ENCODE assay signal across 24 cellular contexts in the genomic region with DNA sequence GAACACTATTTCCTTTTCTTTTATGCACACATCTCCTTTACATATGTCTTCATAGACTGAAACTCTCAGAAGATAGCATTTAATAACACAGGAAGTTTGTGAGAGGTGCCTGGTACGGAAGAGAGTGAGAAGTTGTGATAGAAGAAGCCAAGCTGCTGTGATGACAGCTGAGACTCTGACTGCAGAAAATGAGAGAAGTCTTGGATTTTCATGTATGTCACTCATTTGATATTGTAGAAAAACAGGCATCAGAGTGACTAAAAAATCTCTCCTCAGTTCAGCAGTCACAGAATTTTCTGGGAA.
DNase-seq lines count a peak whose midpoint lies in the region; ATAC-seq and TF ChIP-seq lines count a peak whose summit lies in the region.
"Had no signal": no experiment of that assay in that cellular context is flagged by ENCODE, and none has a peak within 500 bp of the region (broad histone marks: within the 10 kb centered on the region; RNA-seq: fewer than 3 reads in every experiment).

No MANE protein-coding gene starts in this region.

- peaks cover 35% of the 10 kb centered on the region for H3K4me1 Mint-ChIP-seq in Calu3 (ENCODE audit: low read depth, unreplicated experiment)
- no peaks in the 10 kb centered on the region for H3K4me1 Mint-ChIP-seq in activated CD4-positive, alpha-beta memory T cell treated with anti-CD3 and anti-CD28 coated beads for 36 hours (ENCODE audit: low read depth)
- H3K4me1 Mint-ChIP-seq: CD4-positive, alpha-beta memory T cell; H9; IgD-negative memory B cell had no signal

- H3K27ac ChIP-seq in body of pancreas (peak overlapping the region; percentile 60 to 89 (median 74)), right lobe of liver (peak overlapping the region; percentile 62 to 78 (median 75)), colonic mucosa (no peak overlapping the region)
- H3K27ac ChIP-seq: 22Rv1, BLaER1, GM23248 had no signal

- POLR2A ChIA-PET in activated CD4-positive, alpha-beta memory T cell treated with anti-CD3 and anti-CD28 coated beads for 36 hours (lab: Charles Lee): no interaction called here

- TSS peak; percentile 93 for BruUV-seq in Calu3 (replicated peaks; lab: Mats Ljungman, UMichigan)

- no peaks in the 10 kb centered on the region for H3K27me3 Mint-ChIP-seq in Calu3 (ENCODE audit: unreplicated experiment)
- H3K27me3 Mint-ChIP-seq in activated CD4-positive, alpha-beta memory T cell treated with anti-CD3 and anti-CD28 coated beads for 36 hours: no peaks in the 10 kb centered on the region
- H3K27me3 Mint-ChIP-seq: CD4-positive, alpha-beta memory T cell; IgD-negative memory B cell had no signal

- H3K27me3 ChIP-seq in body of pancreas (no peaks in the 10 kb centered on the region), right lobe of liver (no peaks in the 10 kb centered on the region), colonic mucosa (no peaks in the 10 kb centered on the region)
- H3K27me3 ChIP-seq: BLaER1 had no signal

- H3K9me3 ChIP-seq in body of pancreas (no peaks in the 10 kb centered on the region), right lobe of liver (no peaks in the 10 kb centered on the region), colonic mucosa (no peaks in the 10 kb centered on the region)
- H3K9me3 ChIP-seq: Caco-2, SK-N-SH had no signal

- WGBS in body of pancreas, 2 donors: 20 to 24% methylated on average over 1 of the region's 1 CpG
- WGBS in right lobe of liver (ENCODE audit: insufficient coverage, low coverage, low lambda C conversion rate, missing lambda C conversion rate): 14% methylated on average over 1 of the region's 1 CpG

- H3K36me3 Mint-ChIP-seq in Calu3 (ENCODE audit: insufficient read depth, unreplicated experiment): no peaks in the 10 kb centered on the region
- H3K36me3 Mint-ChIP-seq in activated CD4-positive, alpha-beta memory T cell treated with anti-CD3 and anti-CD28 coated beads for 36 hours: no peaks in the 10 kb centered on the region
- H3K36me3 Mint-ChIP-seq: CD4-positive, alpha-beta memory T cell; IgD-negative memory B cell had no signal

- no peak overlapping the region for H3K4me3 Mint-ChIP-seq in Calu3 (ENCODE audit: low read depth, unreplicated experiment)
- no peak overlapping the region for H3K4me3 Mint-ChIP-seq in activated CD4-positive, alpha-beta memory T cell treated with anti-CD3 and anti-CD28 coated beads for 36 hours
- H3K4me3 Mint-ChIP-seq: CD4-positive, alpha-beta memory T cell; H9; HFFc6; IgD-negative memory B cell had no signal

- no peak for DNase-seq in Calu3
- no peak for DNase-seq in body of pancreas
- no peak for DNase-seq in right lobe of liver
- no peak for DNase-seq in activated CD4-positive, alpha-beta memory T cell treated with anti-CD3 and anti-CD28 coated beads for 36 hours
- DNase-seq in colonic mucosa: no peak
- DNase-seq: ACHN; Caco-2; CD4-positive, alpha-beta memory T cell; DND-41; GM23248; H9; HFFc6; NCI-H1417; NCI-H187; NCI-H446; NCI-H526 treated with DMSO at 0.1 percent for 48 hours; OCI-M1; SK-N-SH had no signal

- ATAC-seq in HG02798 (IDR thresholded peaks at IDR 0.05; ENCODE audit: poor library complexity, unreplicated experiment) (peak; percentile 42), body of pancreas (peak; percentile 1), right lobe of liver (peak in 3 of 4 donors; percentile 40 to 68 (median 41)), GM18867 (IDR thresholded peaks at IDR 0.05; ENCODE audit: unreplicated experiment) (no peak), GM21367 (IDR thresholded peaks at IDR 0.05; ENCODE audit: unreplicated experiment) (no peak)

- CTCF ChIA-PET in Calu3 (lab: Charles Lee): interaction anchor here (0.6 to 1.6 kb wide), 7 partner anchors 10 to 207 kb away, joined by 3 to 5 read pairs (median 3); no protein-coding TSS in a partner anchor
- CTCF ChIA-PET in activated CD4-positive, alpha-beta memory T cell treated with anti-CD3 and anti-CD28 coated beads for 36 hours (lab: Charles Lee): no interaction called here

- H3K4me1 ChIP-seq in body of pancreas: peaks cover 14% of the 10 kb centered on the region
- peaks cover 0 to 14% (median 6%) of the 10 kb centered on the region in 4 donors for H3K4me1 ChIP-seq in right lobe of liver
- H3K4me1 ChIP-seq in colonic mucosa: no peaks in the 10 kb centered on the region
- H3K4me1 ChIP-seq: BLaER1, Caco-2 had no signal

- H3K4me3 ChIP-seq in body of pancreas (no peak overlapping the region), right lobe of liver (no peak overlapping the region), colonic mucosa (no peak overlapping the region)
- H3K4me3 ChIP-seq: BLaER1, GM23248 had no signal

- H3K9ac ChIP-seq in colonic mucosa (ENCODE audit: low read depth in 2 of 2, low read length in 2 of 2): no peak overlapping the region
- H3K9ac ChIP-seq: BLaER1, GM23248, SK-N-SH had no signal

- TF ChIP-seq POLR2A in body of pancreas (IDR thresholded peaks at IDR 0.05) (no peak), right lobe of liver (IDR thresholded peaks at IDR 0.05) (no peak)

- H3K36me3 ChIP-seq in body of pancreas (replicated peaks in 1 of 2; ENCODE audit: insufficient read depth in 1 of 2, low read depth in 2 of 2) (no peaks in the 10 kb centered on the region), right lobe of liver (no peaks in the 10 kb centered on the region), colonic mucosa (no peaks in the 10 kb centered on the region)
- H3K36me3 ChIP-seq: BLaER1 had no signal

- intact Hi-C loops in Calu3 (cut with micrococcal nuclease; ENCODE audit: unreplicated experiment): no loop called here
- intact Hi-C loops in body of pancreas (cut with DNase I): no loop called here
- intact Hi-C loops in right lobe of liver (cut with DNase I): no loop called here
- intact Hi-C loops in activated CD4-positive, alpha-beta memory T cell treated with anti-CD3 and anti-CD28 coated beads for 36 hours (cut with micrococcal nuclease): no loop called here
- intact Hi-C loops in colonic mucosa (cut with DNase I): no loop called here

- TF ChIP-seq CTCF in Calu3 (IDR thresholded peaks at IDR 0.05; ENCODE audit: unreplicated experiment): no peak
- TF ChIP-seq CTCF in body of pancreas (IDR thresholded peaks at IDR 0.05): no peak
- no peak for TF ChIP-seq CTCF in right lobe of liver (IDR thresholded peaks at IDR 0.05)
- TF ChIP-seq CTCF in colonic mucosa (IDR thresholded peaks at IDR 0.05): no peak

- peak overlapping the region; percentile 57 for H3K27ac Mint-ChIP-seq in Calu3 (ENCODE audit: unreplicated experiment)
- no peak overlapping the region for H3K27ac Mint-ChIP-seq in activated CD4-positive, alpha-beta memory T cell treated with anti-CD3 and anti-CD28 coated beads for 36 hours
- H3K27ac Mint-ChIP-seq: CD4-positive, alpha-beta memory T cell; HFFc6; IgD-negative memory B cell had no signal

- peaks cover 2% of the 10 kb centered on the region for H3K9me3 Mint-ChIP-seq in Calu3 (ENCODE audit: low read depth, unreplicated experiment)
- H3K9me3 Mint-ChIP-seq in activated CD4-positive, alpha-beta memory T cell treated with anti-CD3 and anti-CD28 coated beads for 36 hours: no peaks in the 10 kb centered on the region
- H3K9me3 Mint-ChIP-seq: H9 had no signal

Comparison
In these comparisons a context has a peak if more than half of its experiments do, and no peak if none do; other contexts are left out.
1. ATAC-seq: peak in HG02798 (single experiment), body of pancreas (single experiment) and right lobe of liver (3 of 4); none in GM18867 (single experiment) and GM21367 (single experiment).